ENCODE assay signal across 10 cellular contexts in genomic region chr10:44966816-44967509, GRCh38. TPM values are rescaled to one million over a fixed set of nuclear protein-coding genes. Genes with fewer than 3 reads are reported as not detected.
DNase-seq lines count a peak whose midpoint lies in the region; ATAC-seq and TF ChIP-seq lines count a peak whose summit lies in the region.
"Had no signal": no experiment of that assay in that cellular context is flagged by ENCODE, and none has a peak within 500 bp of the region (broad histone marks: within the 10 kb centered on the region; RNA-seq: fewer than 3 reads in every experiment).

No MANE protein-coding gene starts in this region.

- DNase-seq in LNCaP clone FGC (ENCODE audit: low read depth) = no peak
- DNase-seq in epithelial cell of proximal tubule (ENCODE audit: low read depth) = no peak
- DNase-seq in aorta = no peak
- DNase-seq in Ammon's horn (ENCODE audit: low spot score) = no peak
- no peak for DNase-seq in SHP77 (lab: John Stamatoyannopoulos, UW)
- DNase-seq: erythroblast, NCI-H187 had no signal

- H2AFZ ChIP-seq in ACC112 (ENCODE audit: low read length, unreplicated experiment) = peak overlapping the region; percentile 28

- H3K9me3 Mint-ChIP-seq in nephron = no peaks in the 10 kb centered on the region

- H3K36me3 ChIP-seq in ACC112 (ENCODE audit: insufficient read depth, low read length) = no peaks in the 10 kb centered on the region
- peaks cover 0 to 4% of the 10 kb centered on the region in 2 donors for H3K36me3 ChIP-seq in aorta (ENCODE audit: control insufficient read depth in 1 of 2, insufficient read depth in 2 of 2, low read length in 1 of 2)

- H3K27ac ChIP-seq in ACC112 (ENCODE audit: low read depth, low read length) (no peak overlapping the region), aorta (ENCODE audit: low read depth in 1 of 2, low read length in 2 of 2) (no peak overlapping the region)

- peaks cover 27% of the 10 kb centered on the region for H3K36me3 Mint-ChIP-seq in nephron (ENCODE audit: low read depth)

- H3K27me3 Mint-ChIP-seq in nephron (ENCODE audit: low read depth) = no peaks in the 10 kb centered on the region

- H3K79me2 ChIP-seq in ACC112 (ENCODE audit: control insufficient read depth, insufficient read depth, low read length, unreplicated experiment) = no peaks in the 10 kb centered on the region

- H3K4me1 ChIP-seq in ACC112 (ENCODE audit: control insufficient read depth, insufficient read depth, low read length, unreplicated experiment) = peaks cover 35% of the 10 kb centered on the region
- H3K4me1 ChIP-seq in aorta (ENCODE audit: control insufficient read depth in 1 of 2, insufficient read depth in 2 of 2, low read length in 2 of 2) = no peaks in the 10 kb centered on the region

- intact Hi-C loops in aorta (cut with DNase I) = no loop called here

- H3K9me3 ChIP-seq in aorta (ENCODE audit: control insufficient read depth, low read length) = no peaks in the 10 kb centered on the region

- H3K4me1 Mint-ChIP-seq in nephron = peaks cover 81% of the 10 kb centered on the region

- TF ChIP-seq CTCF in LNCaP clone FGC (IDR thresholded peaks at IDR 0.05; ENCODE audit: control insufficient read depth, extremely low read depth, insufficient read depth) = peak; percentile 0; the same call in 1 of the 2 replicates
- peak; percentile 37 for TF ChIP-seq CTCF in epithelial cell of proximal tubule (conservative IDR thresholded peaks at IDR 0.05; ENCODE audit: low read depth, low read length)
- TF ChIP-seq CTCF in nephron (IDR thresholded peaks at IDR 0.05; ENCODE audit: unreplicated experiment in 3 of 3) = peak in 2 of 3 experiments; percentile 14 to 44

- ATAC-seq in HG02642 (IDR thresholded peaks at IDR 0.05; ENCODE audit: poor library complexity, unreplicated experiment) (no peak), aorta (ENCODE audit: low FRiP score) (no peak)

- peak overlapping the region in 1 of 3 experiments; percentile 47 for H3K4me3 Mint-ChIP-seq in nephron

- WGBS in aorta, 2 donors = 66 to 67% methylated on average over 8 of the region's 8 CpGs

- peak overlapping the region; percentile 91 to 96 (median 92) for H3K27ac Mint-ChIP-seq in nephron

- H3K27me3 ChIP-seq in ACC112 (ENCODE audit: insufficient read depth, low read length) (no peaks in the 10 kb centered on the region), aorta (ENCODE audit: control insufficient read depth in 1 of 2, insufficient read depth in 2 of 2, low read length in 1 of 2) (no peaks in the 10 kb centered on the region)

- H3K4me3 ChIP-seq in ACC112 (ENCODE audit: low read depth, low read length) (no peak overlapping the region), LNCaP clone FGC (ENCODE audit: low read depth, low read length) (no peak overlapping the region), epithelial cell of proximal tubule (ENCODE audit: low read depth, low read length) (no peak overlapping the region), aorta (ENCODE audit: low read length in 2 of 2) (no peak overlapping the region)

RNA-seq across cellular contexts. Expression of gene RASSF4, which starts 7.4 kb away (rescaled TPM):
- total RNA-seq in epithelial cell of proximal tubule (14.5 and 23.1 TPM in 2 replicates), aorta (10 to 100 TPM; 26.7 to 82.1 TPM)
- 10 to 100 TPM; 13.5 to 32.0 TPM for polyA plus RNA-seq in aorta

RNA-seq across cellular contexts. Expression of gene DEPP1, which starts 11.6 kb away (rescaled TPM):
- total RNA-seq in epithelial cell of proximal tubule = 7.4 and 20.1 TPM in 2 replicates
- total RNA-seq in aorta = 100 to 1,000 TPM in 1 of 2 donors, 10 to 100 TPM in 1; 84.2 to 254 TPM
- polyA plus RNA-seq in aorta = 100 to 1,000 TPM in 1 of 2 donors, 10 to 100 TPM in 1; 55.2 to 492 TPM

RNA-seq across cellular contexts. Expression of gene ZNF22, which starts 33.8 kb away (rescaled TPM):
- 17.8 and 24.6 TPM in 2 replicates for total RNA-seq in epithelial cell of proximal tubule
- 10 to 100 TPM; 19.6 to 20.9 TPM for total RNA-seq in aorta
- 10 to 100 TPM; 12.4 to 20.3 TPM for polyA plus RNA-seq in aorta

RNA-seq across cellular contexts. Expression of gene TMEM72, which starts 55.8 kb away (rescaled TPM):
- total RNA-seq in epithelial cell of proximal tubule (not detected in 2 replicates), aorta (not detected)
- not detected for polyA plus RNA-seq in aorta
